ENCODE assay signal across 16 cellular contexts in genomic region chr14:64644629-64645028, GRCh38. TPM values are rescaled to one million over a fixed set of nuclear protein-coding genes. Genes with fewer than 3 reads are reported as not detected.
DNase-seq lines count a peak whose midpoint lies in the region; ATAC-seq, FAIRE-seq and TF ChIP-seq lines count a peak whose summit lies in the region.
"Had no signal": no experiment of that assay in that cellular context is flagged by ENCODE, and none has a peak within 500 bp of the region (broad histone marks: within the 10 kb centered on the region; RNA-seq: fewer than 3 reads in every experiment).

No MANE protein-coding gene starts in this region.

- no peak for FAIRE-seq in HTR-8/SVneo (lab: Jason Lieb, UNC)

- DNase-seq in SK-N-MC (ENCODE audit: low read depth, low spot score) (no peak), endothelial cell (ENCODE audit: low spot score) (no peak), nephron progenitor cell (no peak), tibial nerve (ENCODE audit: low spot score in 2 of 2) (no peak), hepatic stellate cell (ENCODE audit: low spot score) (no peak), HTR-8/SVneo (ENCODE audit: insufficient read length, low spot score) (no peak)
- DNase-seq in activated CD4-positive, alpha-beta T cell treated with anti-CD3 and anti-CD28 coated beads for 1 hour = no peak
- DNase-seq: activated CD8-positive, alpha-beta memory T cell treated with anti-CD3 and anti-CD28 coated beads, Interleukin-2, amount 50 U/mL, for 4 hours; activated naive CD4-positive, alpha-beta T cell treated with anti-CD3 and anti-CD28 coated beads for 36 hours; CD4-positive, CD25-positive, alpha-beta regulatory T cell; hypothalamus; NCI-H510A treated with DMSO at 0.1 percent for 48 hours; PC-9 had no signal

- H3K4me1 ChIP-seq in tibial nerve = peaks cover 0 to 16% (median 4%) of the 10 kb centered on the region in 4 donors

- TF ChIP-seq CTCF in endothelial cell (IDR thresholded peaks at IDR 0.05; ENCODE audit: unreplicated experiment) = no peak
- TF ChIP-seq CTCF in nephron progenitor cell (IDR thresholded peaks at IDR 0.05) = no peak
- TF ChIP-seq CTCF in tibial nerve (IDR thresholded peaks at IDR 0.05) = no peak

- H3K36me3 Mint-ChIP-seq in endothelial cell (ENCODE audit: low read depth, unreplicated experiment) (no peaks in the 10 kb centered on the region), nephron progenitor cell (ENCODE audit: low read depth) (peaks cover 8% of the 10 kb centered on the region)
- H3K36me3 Mint-ChIP-seq: CD4-positive, CD25-positive, alpha-beta regulatory T cell had no signal

- no peaks in the 10 kb centered on the region for H3K36me3 ChIP-seq in SK-N-MC (ENCODE audit: insufficient read depth, low read length)
- H3K36me3 ChIP-seq in tibial nerve = no peaks in the 10 kb centered on the region

- H3K27me3 ChIP-seq in tibial nerve = no peaks in the 10 kb centered on the region

- H3K27me3 Mint-ChIP-seq in endothelial cell (ENCODE audit: unreplicated experiment) = peaks cover 2% of the 10 kb centered on the region
- H3K27me3 Mint-ChIP-seq in nephron progenitor cell (ENCODE audit: low read depth, poor library complexity) = peaks cover 5% of the 10 kb centered on the region

- H3K27ac Mint-ChIP-seq in endothelial cell (ENCODE audit: unreplicated experiment) = peak overlapping the region; percentile 99
- H3K27ac Mint-ChIP-seq in nephron progenitor cell = peak overlapping the region; percentile 99
- H3K27ac Mint-ChIP-seq: activated naive CD4-positive, alpha-beta T cell treated with anti-CD3 and anti-CD28 coated beads for 36 hours; CD4-positive, CD25-positive, alpha-beta regulatory T cell had no signal

- no peak for TF ChIP-seq EP300 in tibial nerve (IDR thresholded peaks at IDR 0.05)

- no peak for ATAC-seq in HG03039 (IDR thresholded peaks at IDR 0.05; ENCODE audit: unreplicated experiment)

- H3K9me3 ChIP-seq in SK-N-MC (ENCODE audit: low read depth, low read length) (peaks cover 3% of the 10 kb centered on the region; the same call in 1 of the 2 replicates), tibial nerve (peaks cover 0 to 3% (median 0%) of the 10 kb centered on the region in 4 donors)

- H3K27ac ChIP-seq in SK-N-MC (peak overlapping the region; percentile 78), tibial nerve (peak overlapping the region; percentile 24 to 89 (median 66))
- H3K27ac ChIP-seq: epithelial cell of prostate, PC-9 had no signal

- H3K4me3 ChIP-seq in SK-N-MC = peak overlapping the region; percentile 54
- no peak overlapping the region for H3K4me3 ChIP-seq in tibial nerve
- H3K4me3 ChIP-seq: lung, PC-9 had no signal

- no peak for TF ChIP-seq POLR2A in tibial nerve (IDR thresholded peaks at IDR 0.05)

- H3K4me1 Mint-ChIP-seq in endothelial cell (ENCODE audit: unreplicated experiment) (peaks cover 30% of the 10 kb centered on the region), nephron progenitor cell (peaks cover 57% of the 10 kb centered on the region)
- H3K4me1 Mint-ChIP-seq: CD4-positive, CD25-positive, alpha-beta regulatory T cell had no signal

- no peak overlapping the region for H3K9ac ChIP-seq in SK-N-MC (ENCODE audit: insufficient read length)

- 80 to 83% methylated on average over 8 of the region's 8 CpGs for WGBS in tibial nerve, 2 donors

- no peaks in the 10 kb centered on the region for H3K9me3 Mint-ChIP-seq in endothelial cell (ENCODE audit: unreplicated experiment)
- H3K9me3 Mint-ChIP-seq in nephron progenitor cell = peaks cover 10% of the 10 kb centered on the region

- no peak overlapping the region for H3K4me3 Mint-ChIP-seq in endothelial cell (ENCODE audit: unreplicated experiment)
- no peak overlapping the region for H3K4me3 Mint-ChIP-seq in nephron progenitor cell
- H3K4me3 Mint-ChIP-seq: activated naive CD4-positive, alpha-beta T cell treated with anti-CD3 and anti-CD28 coated beads for 36 hours; CD4-positive, CD25-positive, alpha-beta regulatory T cell had no signal

RNA-seq across cellular contexts. Expression of gene PLEKHG3, which starts 59.6 kb away (rescaled TPM):
- total RNA-seq in endothelial cell (ENCODE audit: unreplicated experiment) (31.4 TPM), tibial nerve (10 to 100 TPM; 33.3 to 73.9 (median 63.1) TPM)
